25 cellular contexts compared by ENCODE assay signal in the genomic region with DNA sequence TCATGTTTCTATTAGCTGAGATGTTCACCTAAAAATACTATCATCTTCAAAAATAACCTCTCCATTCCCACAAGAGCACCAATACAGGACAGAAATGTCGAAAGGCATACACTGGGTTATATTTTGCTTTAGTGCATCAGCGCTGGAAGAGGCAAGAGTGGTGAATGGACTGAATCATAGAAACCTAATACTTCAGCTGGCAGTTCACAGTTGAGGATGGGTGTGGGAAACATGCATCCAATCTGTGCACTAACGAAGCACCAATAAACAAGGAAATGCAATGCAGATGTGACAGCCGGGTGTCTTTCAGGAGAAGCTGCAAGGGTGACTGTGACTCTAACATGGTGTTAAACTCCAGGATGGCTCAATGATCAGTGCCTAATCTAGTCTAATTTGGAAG.
A peak's percentile ranks its signal among the peaks of the same experiment; 100 is the strongest.
DNase-seq lines count a peak whose midpoint lies in the region; ATAC-seq, FAIRE-seq and TF ChIP-seq lines count a peak whose summit lies in the region.
"Had no signal": no experiment of that assay in that cellular context is flagged by ENCODE, and none has a peak within 500 bp of the region (broad histone marks: within the 10 kb centered on the region; RNA-seq: fewer than 3 reads in every experiment).

No MANE protein-coding gene starts in this region.

- peaks cover 45% of the 10 kb centered on the region for H3K4me1 ChIP-seq in CD4-positive, CD25-positive, alpha-beta regulatory T cell (ENCODE audit: control insufficient read depth, insufficient read depth, low read length, poor library complexity, severe bottlenecking)
- H3K4me1 ChIP-seq: prostate gland, thyroid gland had no signal

- FAIRE-seq in GM12892 (lab: Jason Lieb, UNC), result no peak
- FAIRE-seq: frontal cortex, HepG2 had no signal

- H3K27ac ChIP-seq in CD4-positive, CD25-positive, alpha-beta regulatory T cell (ENCODE audit: insufficient read depth, low read length, poor library complexity, severe bottlenecking), result peak overlapping the region; percentile 91
- H3K27ac ChIP-seq: prostate gland, thyroid gland had no signal

- DNase-seq in CD4-positive, CD25-positive, alpha-beta regulatory T cell, result no peak
- DNase-seq in HFFc6 (no peak), fibroblast of mammary gland (ENCODE audit: low read depth) (peak; percentile 8), GM12892 (ENCODE audit: insufficient read length) (no peak), NCI-H2171 treated with DMSO at 0.1 percent for 48 hours (lab: John Stamatoyannopoulos, UW) (no peak), mesothelial cell of epicardium (ENCODE audit: low spot score in 2 of 2, unreplicated experiment in 2 of 2) (no peak)
- no peak for DNase-seq in natural killer cell treated with Interleukin-12 subunit alpha and Interleukin-12 subunit beta and Interleukin-15 and Interleukin-18, amount 100 ng/mL, for 72 hours (ENCODE audit: low spot score)
- DNase-seq: dermis blood vessel endothelial cell; EL; kidney glomerular epithelial cell; mesenchymal stem cell; NCI-H1092 treated with DMSO at 0.1 percent for 48 hours; NCI-H2081; NCI-H510A; RPMI8226; stimulated activated CD4-positive, alpha-beta T cell treated with anti-CD3 and anti-CD28 coated beads, Interleukin-2, amount 100 ng/mL, for 48 hours; stimulated activated naive CD8-positive, alpha-beta T cell treated with anti-CD3 and anti-CD28 coated beads, Interleukin-15, Interleukin-2, amounts not matched to agents 100 U/mL and 50 U/mL, for 24 hours; T1000; thyroid gland had no signal

- peaks cover 0 to 3% (median 0%) of the 10 kb centered on the region in 7 donors for H3K9me3 Mint-ChIP-seq in CD4-positive, CD25-positive, alpha-beta regulatory T cell
- H3K9me3 Mint-ChIP-seq in HFFc6, result no peaks in the 10 kb centered on the region
- no peaks in the 10 kb centered on the region for H3K9me3 Mint-ChIP-seq in natural killer cell treated with Interleukin-12 subunit alpha and Interleukin-12 subunit beta and Interleukin-15 and Interleukin-18, amount 100 ng/mL, for 72 hours
- peaks cover 7% of the 10 kb centered on the region for H3K9me3 Mint-ChIP-seq in mesothelial cell of epicardium
- H3K9me3 Mint-ChIP-seq: neural crest cell had no signal

- H3K4me3 Mint-ChIP-seq in CD4-positive, CD25-positive, alpha-beta regulatory T cell, result peak overlapping the region in 3 of 4 donors; percentile 6 to 48 (median 22)
- H3K4me3 Mint-ChIP-seq in HFFc6 (no peak overlapping the region; the same call in 1 of the 2 replicates), mesothelial cell of epicardium (no peak overlapping the region)
- H3K4me3 Mint-ChIP-seq in natural killer cell treated with Interleukin-12 subunit alpha and Interleukin-12 subunit beta and Interleukin-15 and Interleukin-18, amount 100 ng/mL, for 72 hours, result no peak overlapping the region
- H3K4me3 Mint-ChIP-seq: neural crest cell had no signal

- no peak for TF ChIP-seq CTCF in HFFc6 (IDR thresholded peaks at IDR 0.05)
- TF ChIP-seq CTCF in fibroblast of mammary gland (conservative IDR thresholded peaks at IDR 0.05; ENCODE audit: control insufficient read depth, insufficient read depth, low read depth, low read length), result no peak
- TF ChIP-seq CTCF in mesothelial cell of epicardium (IDR thresholded peaks at IDR 0.05; ENCODE audit: unreplicated experiment), result no peak

- peak overlapping the region; percentile 73 to 96 (median 78) for H3K27ac Mint-ChIP-seq in CD4-positive, CD25-positive, alpha-beta regulatory T cell
- H3K27ac Mint-ChIP-seq in HFFc6 (peak overlapping the region; percentile 54), mesothelial cell of epicardium (no peak overlapping the region)
- H3K27ac Mint-ChIP-seq in natural killer cell treated with Interleukin-12 subunit alpha and Interleukin-12 subunit beta and Interleukin-15 and Interleukin-18, amount 100 ng/mL, for 72 hours, result peak overlapping the region; percentile 65 to 68
- H3K27ac Mint-ChIP-seq: activated T-helper 2 cell treated with anti-CD3 and anti-CD28 coated beads, Interferon-gamma antibody, Interleukin-2, Interleukin-4, amounts not matched to agents 10 μg/mL and 5 μg/mL and 100 μg/mL, durations not matched to agents 14 hours and 24 hours and 36 hours had no signal

- TF ChIP-seq POLR2A in GM12892 (IDR thresholded peaks at IDR 0.05; ENCODE audit: low read depth, low read length), result no peak

- peaks cover 46% of the 10 kb centered on the region for H3K36me3 Mint-ChIP-seq in CD4-positive, CD25-positive, alpha-beta regulatory T cell
- peaks cover 16% of the 10 kb centered on the region for H3K36me3 Mint-ChIP-seq in HFFc6 (ENCODE audit: low read depth)
- H3K36me3 Mint-ChIP-seq in natural killer cell treated with Interleukin-12 subunit alpha and Interleukin-12 subunit beta and Interleukin-15 and Interleukin-18, amount 100 ng/mL, for 72 hours, result peaks cover 19% of the 10 kb centered on the region
- peaks cover 12% of the 10 kb centered on the region for H3K36me3 Mint-ChIP-seq in mesothelial cell of epicardium

- H3K4me1 Mint-ChIP-seq in CD4-positive, CD25-positive, alpha-beta regulatory T cell, result peaks cover 19 to 66% (median 51%) of the 10 kb centered on the region in 4 donors
- peaks cover 17% of the 10 kb centered on the region for H3K4me1 Mint-ChIP-seq in HFFc6 (ENCODE audit: low read depth)
- H3K4me1 Mint-ChIP-seq in natural killer cell treated with Interleukin-12 subunit alpha and Interleukin-12 subunit beta and Interleukin-15 and Interleukin-18, amount 100 ng/mL, for 72 hours (ENCODE audit: low read depth in 2 of 2), result peaks cover 17 to 50% of the 10 kb centered on the region in 2 donors
- no peaks in the 10 kb centered on the region for H3K4me1 Mint-ChIP-seq in mesothelial cell of epicardium
- H3K4me1 Mint-ChIP-seq: neural crest cell had no signal

- H3K36me3 ChIP-seq in CD4-positive, CD25-positive, alpha-beta regulatory T cell (ENCODE audit: control insufficient read depth, insufficient read depth, low read length), result peaks cover 70% of the 10 kb centered on the region
- H3K36me3 ChIP-seq: prostate gland had no signal

- no peaks in the 10 kb centered on the region for H3K27me3 ChIP-seq in CD4-positive, CD25-positive, alpha-beta regulatory T cell (ENCODE audit: control insufficient read depth, insufficient read depth, low read length)
- H3K27me3 ChIP-seq: thyroid gland had no signal

- H3K4me3 ChIP-seq in CD4-positive, CD25-positive, alpha-beta regulatory T cell (ENCODE audit: low read depth, low read length), result peak overlapping the region; percentile 77
- no peak overlapping the region for H3K4me3 ChIP-seq in fibroblast of mammary gland (ENCODE audit: control insufficient read depth, low read depth, low read length)
- H3K4me3 ChIP-seq: prostate gland, skin epidermis, thyroid gland had no signal

- no peaks in the 10 kb centered on the region for H3K27me3 Mint-ChIP-seq in CD4-positive, CD25-positive, alpha-beta regulatory T cell
- H3K27me3 Mint-ChIP-seq in HFFc6 (ENCODE audit: insufficient read depth), result peaks cover 2% of the 10 kb centered on the region; the same call in 1 of the 2 replicates
- no peaks in the 10 kb centered on the region for H3K27me3 Mint-ChIP-seq in natural killer cell treated with Interleukin-12 subunit alpha and Interleukin-12 subunit beta and Interleukin-15 and Interleukin-18, amount 100 ng/mL, for 72 hours
- H3K27me3 Mint-ChIP-seq in mesothelial cell of epicardium (ENCODE audit: low read depth), result no peaks in the 10 kb centered on the region

- H3K9me3 ChIP-seq in CD4-positive, CD25-positive, alpha-beta regulatory T cell (ENCODE audit: control insufficient read depth in 2 of 2, low read length in 2 of 2), result no peaks in the 10 kb centered on the region
- H3K9me3 ChIP-seq: prostate gland, thyroid gland had no signal

- no peak for ATAC-seq in CD4-positive, CD25-positive, alpha-beta regulatory T cell (ENCODE audit: low read depth in 2 of 2)
- no peak for ATAC-seq in natural killer cell treated with Interleukin-12 subunit alpha and Interleukin-12 subunit beta and Interleukin-15 and Interleukin-18, amount 100 ng/mL, for 72 hours
- ATAC-seq: HepG2; stimulated activated naive CD8-positive, alpha-beta T cell treated with anti-CD3 and anti-CD28 coated beads, Interleukin-15, Interleukin-2, amounts not matched to agents 100 U/mL and 50 U/mL, for 24 hours had no signal

Comparison
In these comparisons a context has a peak if more than half of its experiments do, and no peak if none do; other contexts are left out.
1. H3K4me3 Mint-ChIP-seq: peak in CD4-positive, CD25-positive, alpha-beta regulatory T cell (3 of 4); none in HFFc6 (single experiment), natural killer cell treated with Interleukin-12 subunit alpha and Interleukin-12 subunit beta and Interleukin-15 and Interleukin-18, amount 100 ng/mL, for 72 hours (single experiment) and mesothelial cell of epicardium (single experiment).